ENCODE assay signal across 10 cellular contexts in the genomic region with DNA sequence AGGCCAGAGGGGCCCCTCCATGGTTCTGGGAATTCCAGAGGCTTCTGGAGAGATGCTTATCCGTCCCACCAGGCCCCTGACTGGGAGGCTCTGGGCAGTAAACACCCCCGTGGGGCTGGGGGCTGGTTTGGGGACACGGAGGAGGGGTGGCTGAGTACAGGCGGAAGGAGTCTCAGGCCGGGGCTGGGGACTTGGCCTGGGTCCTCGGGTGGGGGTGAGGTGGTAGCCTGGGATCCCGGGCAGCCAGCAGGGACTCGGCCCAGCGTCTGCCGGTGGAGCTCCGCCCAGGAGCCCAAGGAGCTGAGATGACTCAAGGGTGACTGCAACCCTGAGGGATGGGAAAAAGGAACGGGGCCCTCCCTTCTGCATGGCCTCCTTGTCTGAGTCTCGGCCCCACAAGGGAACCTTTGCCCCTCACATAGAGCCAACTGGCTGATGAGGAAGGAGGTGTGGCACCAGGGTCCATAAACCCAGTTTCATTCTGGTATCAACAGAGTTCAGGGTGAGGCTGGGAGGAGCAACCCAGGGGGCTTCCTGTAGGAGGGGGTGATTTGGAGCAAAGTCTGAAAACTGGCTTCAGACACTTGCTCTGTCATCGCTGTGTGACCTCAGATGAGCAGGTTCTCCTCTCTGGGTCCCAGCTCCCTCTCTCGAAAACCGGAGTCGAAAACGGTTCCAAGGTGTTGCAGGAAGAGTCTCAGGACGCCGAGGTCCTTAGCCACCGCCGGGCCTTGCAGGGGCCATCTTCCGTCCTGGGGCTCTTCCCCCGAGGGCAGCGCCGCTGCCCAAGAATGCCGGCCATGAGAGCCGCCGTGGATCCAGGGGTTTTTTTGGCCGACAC. TPM values are rescaled to one million over a fixed set of nuclear protein-coding genes. Genes with fewer than 3 reads are reported as not detected.
DNase-seq lines count a peak whose midpoint lies in the region; ATAC-seq, FAIRE-seq and TF ChIP-seq lines count a peak whose summit lies in the region.
"Had no signal": no experiment of that assay in that cellular context is flagged by ENCODE, and none has a peak within 500 bp of the region (broad histone marks: within the 10 kb centered on the region; RNA-seq: fewer than 3 reads in every experiment).

No MANE protein-coding gene starts in this region.

- no peaks in the 10 kb centered on the region for H3K9me3 Mint-ChIP-seq in activated T-cell treated with anti-CD3 and anti-CD28 coated beads, Interleukin-2, amount 50 U/mL, for 24 hours

- H3K27ac ChIP-seq in mammary epithelial cell (ENCODE audit: insufficient read depth, low read depth, low read length): peak overlapping the region; percentile 52
- no peak overlapping the region for H3K27ac ChIP-seq in HepG2 (ENCODE audit: extremely low read length, insufficient read depth, low read length)

- H3K4me1 ChIP-seq in mammary epithelial cell (ENCODE audit: insufficient read depth, low read length) (peaks cover 23% of the 10 kb centered on the region), HepG2 (ENCODE audit: insufficient read depth, low read length) (peaks cover 45% of the 10 kb centered on the region)

- CTCF ChIA-PET in AG04449 (lab: Yijun Ruan, JAX) (interaction anchor here (0.9 to 2.1 kb wide), 2 partner anchors 18 to 85 kb away, joined by 3 to 11 read pairs; no protein-coding TSS in a partner anchor), mammary epithelial cell (lab: Charles Lee; ENCODE audit: low non-redundant PET) (no interaction called here), HepG2 (lab: Yijun Ruan, JAX; ENCODE audit: low intra/inter-chr PET ratio, low total read pairs) (no interaction called here)

- no peaks in the 10 kb centered on the region for H3K4me1 Mint-ChIP-seq in activated T-cell treated with anti-CD3 and anti-CD28 coated beads, Interleukin-2, amount 50 U/mL, for 24 hours (ENCODE audit: low read depth)

- H4K20me1 ChIP-seq in mammary epithelial cell (ENCODE audit: insufficient read depth, low read length): no peaks in the 10 kb centered on the region
- no peaks in the 10 kb centered on the region for H4K20me1 ChIP-seq in HepG2 (ENCODE audit: insufficient read depth, low read length)

- H3K36me3 ChIP-seq in mammary epithelial cell (ENCODE audit: insufficient read depth, low read length): no peaks in the 10 kb centered on the region
- no peaks in the 10 kb centered on the region; a peak in 1 of 5 replicates for H3K36me3 ChIP-seq in HepG2 (replicated peaks in 1 of 2; ENCODE audit: control insufficient read depth in 1 of 2, insufficient read depth in 2 of 2, low read length in 2 of 2)

- H3K36me3 Mint-ChIP-seq in activated T-cell treated with anti-CD3 and anti-CD28 coated beads, Interleukin-2, amount 50 U/mL, for 24 hours (ENCODE audit: low read depth): no peaks in the 10 kb centered on the region

- H3K9ac ChIP-seq in mammary epithelial cell (ENCODE audit: insufficient read depth, low read length): peak overlapping the region; percentile 40
- H3K9ac ChIP-seq in HepG2 (ENCODE audit: insufficient read depth, low read depth, low read length): no peak overlapping the region

- WGBS in mammary epithelial cell (ENCODE audit: low coverage, missing lambda C conversion rate): 88% methylated on average over 18 of the region's 30 CpGs
- 12% methylated on average over 16 of the region's 30 CpGs for WGBS in HepG2 (ENCODE audit: low lambda C conversion rate)

- TF ChIP-seq RAD21 in HepG2 (CRISPR knock-in tag; IDR thresholded peaks at IDR 0.05): no peak

- H3K27ac Mint-ChIP-seq in activated T-cell treated with anti-CD3 and anti-CD28 coated beads, Interleukin-2, amount 50 U/mL, for 24 hours: no peak overlapping the region

- H3K4me3 ChIP-seq in AG04449 (ENCODE audit: low read depth, low read length) (no peak overlapping the region), mammary epithelial cell (replicated peaks in 1 of 3; ENCODE audit: insufficient read depth in 1 of 3, low read depth in 2 of 3, low read length in 3 of 3) (peak overlapping the region; percentile 49 to 58 (median 52)), HepG2 (replicated peaks in 1 of 3; ENCODE audit: insufficient read depth in 1 of 3, low read depth in 2 of 3, low read length in 3 of 3) (peak overlapping the region; percentile 34 to 52 (median 51))

- intact Hi-C loops in mammary epithelial cell (cut with micrococcal nuclease): no loop called here
- intact Hi-C loops in HepG2 (cut with micrococcal nuclease; ENCODE audit: unreplicated experiment): loop anchor here (2.0 kb wide), 1 partner anchor 13 kb away; no protein-coding TSS in a partner anchor

- in situ Hi-C loops in mammary epithelial cell (cut with MboI; ENCODE audit: low sequenced_read_pairs in 2 of 2): no loop called here
- in situ Hi-C loops in HepG2 (cut with HindIII; ENCODE audit: extremely low pct_ligation_motif_present, low pct_unique_long_range_greater_than_20kb): no loop called here
- in situ Hi-C loops in GM13976 (cut with MboI; ENCODE audit: low sequenced_read_pairs, unreplicated experiment): no loop called here

- no peak for FAIRE-seq in HepG2 (lab: Jason Lieb, UNC)
- no peak for FAIRE-seq in GM12892 (lab: Jason Lieb, UNC)

- no peak overlapping the region for H3K4me3 Mint-ChIP-seq in activated T-cell treated with anti-CD3 and anti-CD28 coated beads, Interleukin-2, amount 50 U/mL, for 24 hours

- dilution Hi-C loops in mammary epithelial cell (cut with HindIII; ENCODE audit: low sequenced_read_pairs): no loop called here

- H3K27me3 Mint-ChIP-seq in activated T-cell treated with anti-CD3 and anti-CD28 coated beads, Interleukin-2, amount 50 U/mL, for 24 hours: peaks cover 3% of the 10 kb centered on the region

- H3K79me2 ChIP-seq in mammary epithelial cell (ENCODE audit: insufficient read depth, low read length) (peaks cover 15% of the 10 kb centered on the region), HepG2 (ENCODE audit: insufficient read depth, low read length) (no peaks in the 10 kb centered on the region)

- H3K27me3 ChIP-seq in mammary epithelial cell (ENCODE audit: insufficient read depth, low read length) (no peaks in the 10 kb centered on the region), HepG2 (ENCODE audit: control insufficient read depth in 1 of 2, insufficient read depth in 2 of 2, low read length in 2 of 2) (no peaks in the 10 kb centered on the region)

- DNase-seq in AG04449 (ENCODE audit: low read depth, low spot score) (peak; percentile 14), LoVo (ENCODE audit: low spot score) (peak; percentile 94), mammary epithelial cell (peak; percentile 79), HepG2 (ENCODE audit: low spot score) (peak; percentile 53), GM13976 (ENCODE audit: low spot score) (no peak), GM12892 (ENCODE audit: insufficient read length) (no peak)
- no peak for DNase-seq in activated T-cell treated with anti-CD3 and anti-CD28 coated beads, Interleukin-2, amount 50 U/mL, for 24 hours
- no peak for DNase-seq in NK-92 treated with Interleukin-12 subunit alpha and Interleukin-12 subunit beta, amount 100 ng/mL, for 24 hours (lab: John Stamatoyannopoulos, UW)
- DNase-seq: T-helper 2 cell had no signal

- peaks cover 8% of the 10 kb centered on the region for H3K9me3 ChIP-seq in mammary epithelial cell (replicated peaks; ENCODE audit: insufficient read depth, low read length)
- no peaks in the 10 kb centered on the region for H3K9me3 ChIP-seq in HepG2 (ENCODE audit: low read length)

- POLR2A ChIA-PET in AG04449 (lab: Yijun Ruan, JAX): interaction anchor here (1.5 kb wide), 1 partner anchor 27 kb away, joined by 7 read pairs; no protein-coding TSS in a partner anchor
- POLR2A ChIA-PET in HepG2 (lab: Yijun Ruan, JAX): interaction anchor here (0.5 to 5.2 kb wide), 10 partner anchors 12 to 274 kb away, joined by 3 to 81 read pairs (median 6); partner anchors contain the start of genes PALM and RNF126

- BruUV-seq in mammary epithelial cell (replicated peaks; lab: Mats Ljungman, UMichigan) (no TSS peak), HepG2 (replicated peaks; lab: Mats Ljungman, UMichigan) (no TSS peak)

- H2AFZ ChIP-seq in mammary epithelial cell (ENCODE audit: low read depth, low read length) (peak overlapping the region; percentile 76), HepG2 (ENCODE audit: low read length) (no peak overlapping the region)

- H3K4me2 ChIP-seq in mammary epithelial cell (ENCODE audit: insufficient read depth, low read depth, low read length): peak overlapping the region; percentile 76
- H3K4me2 ChIP-seq in HepG2 (ENCODE audit: low read depth, low read length): peak overlapping the region; percentile 81

- TF ChIP-seq EP300 in HepG2 (IDR thresholded peaks at IDR 0.05; ENCODE audit: low read depth in 2 of 2, low read length in 2 of 2): no peak
- TF ChIP-seq EP300 in HepG2 (CRISPR knock-in tag; IDR thresholded peaks at IDR 0.05; ENCODE audit: borderline replicate concordance): no peak

- TF ChIP-seq POLR2A in HepG2 (IDR thresholded peaks at IDR 0.05; ENCODE audit: insufficient read depth in 1 of 2, low read depth in 2 of 2, low read length in 2 of 2) (no peak), GM12892 (IDR thresholded peaks at IDR 0.05; ENCODE audit: low read depth, low read length) (no peak)

- no peak for TF ChIP-seq CTCF in AG04449 (IDR thresholded peaks at IDR 0.05; ENCODE audit: insufficient read depth, low read length, missing control alignments)
- no peak for TF ChIP-seq CTCF in mammary epithelial cell (conservative IDR thresholded peaks at IDR 0.05 in 1 of 2, IDR thresholded peaks at IDR 0.05 in 1 of 2; ENCODE audit: extremely low read depth in 1 of 2, insufficient read depth in 1 of 2, low read depth in 1 of 2, low read length in 2 of 2)
- no peak for TF ChIP-seq CTCF in HepG2 (CRISPR knock-in tag; IDR thresholded peaks at IDR 0.05)
- no peak for TF ChIP-seq CTCF in GM13976 (IDR thresholded peaks at IDR 0.05; ENCODE audit: borderline replicate concordance, control extremely low read depth, extremely low read depth, insufficient read depth, missing control alignments)

- peak; percentile 6; the same call in 1 of the 3 replicates for ATAC-seq in HepG2

RNA-seq across cellular contexts. Expression of gene MISP, which starts 0.8 kb away (rescaled TPM):
- total RNA-seq in mammary epithelial cell (10 to 100 TPM; 15.3 to 21.0 TPM), HepG2 (2016; rRNA removed; fragmentation: Illumina TruSeq; extraction: Trizol) (1.1 and 1.3 TPM in 2 replicates)
- polyA plus RNA-seq in mammary epithelial cell (13.8 TPM), HepG2 (2011; rRNA removed) (0.67 and 0.71 TPM in 2 replicates)
- polyA minus RNA-seq in mammary epithelial cell: 8.1 TPM
- total RNA-seq in HepG2 (2016; cell fraction: cytosol; rRNA removed; fragmentation: Illumina TruSeq; extraction: Trizol; ENCODE audit: low read depth): 0.30 and 0.35 TPM in 2 replicates
- 0.77 and 1.3 TPM in 2 replicates for total RNA-seq in HepG2 (2016; cell fraction: insoluble cytoplasmic fraction; rRNA removed; fragmentation: Illumina TruSeq; extraction: Trizol)
- total RNA-seq in HepG2 (2016; cell fraction: membrane; rRNA removed; fragmentation: Illumina TruSeq; extraction: Trizol): 0.77 and 0.96 TPM in 2 replicates
- 0.78 and 0.99 TPM in 2 replicates for total RNA-seq in HepG2 (2016; cell fraction: nucleus; rRNA removed; fragmentation: Illumina TruSeq; extraction: Trizol)
- polyA plus RNA-seq in HepG2 (2011; cell fraction: cytosol; rRNA removed): 0.53 and 0.71 TPM in 2 replicates
- polyA plus RNA-seq in HepG2 (2011; cell fraction: nucleus; rRNA removed): 0.81 and 0.85 TPM in 2 replicates
- polyA plus RNA-seq in HepG2 (2012): 2.1 and 3.1 TPM in 2 replicates
- polyA plus RNA-seq in HepG2 (2016; cell fraction: cytosol; fragmentation: Illumina TruSeq; extraction: Trizol; ENCODE audit: low read depth): 0.23 and 0.32 TPM in 2 replicates
- polyA plus RNA-seq in HepG2 (2016; cell fraction: insoluble cytoplasmic fraction; fragmentation: Illumina TruSeq; extraction: Trizol; ENCODE audit: low read depth): 1.2 and 1.5 TPM in 2 replicates
- polyA plus RNA-seq in HepG2 (2016; cell fraction: membrane; fragmentation: Illumina TruSeq; extraction: Trizol; ENCODE audit: low read depth): 0.40 and 0.79 TPM in 2 replicates
- 1.2 and 1.6 TPM in 2 replicates for polyA plus RNA-seq in HepG2 (2016; cell fraction: nucleus; fragmentation: Illumina TruSeq; extraction: Trizol; ENCODE audit: insufficient read depth, low read depth)
- 1.2 and 37.0 TPM in 2 replicates for polyA minus RNA-seq in HepG2 (2011; rRNA and poly(A)+ RNA removed; ENCODE audit: low replicate concordance)
- 0.62 and 0.99 TPM in 2 replicates for polyA minus RNA-seq in HepG2 (2011; cell fraction: cytosol; rRNA and poly(A)+ RNA removed)
- 0.37 and 0.39 TPM in 2 replicates for polyA minus RNA-seq in HepG2 (2011; cell fraction: nucleus; rRNA and poly(A)+ RNA removed)
- polyA plus RNA-seq in GM12892 (2012; ENCODE audit: missing spikeins): not detected

RNA-seq across cellular contexts. Expression of gene PALM, which starts 43.0 kb away (rescaled TPM):
- total RNA-seq in mammary epithelial cell (1 to 10 TPM in 1 of 2 donors, under 1 TPM in 1; 0.33 to 1.0 TPM), HepG2 (2016; rRNA removed; fragmentation: Illumina TruSeq; extraction: Trizol) (9.7 and 10.8 TPM in 2 replicates)
- polyA plus RNA-seq in mammary epithelial cell (not detected), HepG2 (2011; rRNA removed) (4.0 and 5.4 TPM in 2 replicates)
- not detected for polyA minus RNA-seq in mammary epithelial cell
- total RNA-seq in HepG2 (2016; cell fraction: cytosol; rRNA removed; fragmentation: Illumina TruSeq; extraction: Trizol; ENCODE audit: low read depth): 8.3 and 10.1 TPM in 2 replicates
- 6.4 and 11.8 TPM in 2 replicates for total RNA-seq in HepG2 (2016; cell fraction: insoluble cytoplasmic fraction; rRNA removed; fragmentation: Illumina TruSeq; extraction: Trizol)
- total RNA-seq in HepG2 (2016; cell fraction: membrane; rRNA removed; fragmentation: Illumina TruSeq; extraction: Trizol): 16.6 and 19.9 TPM in 2 replicates
- 6.7 and 6.9 TPM in 2 replicates for total RNA-seq in HepG2 (2016; cell fraction: nucleus; rRNA removed; fragmentation: Illumina TruSeq; extraction: Trizol)
- polyA plus RNA-seq in HepG2 (2011; cell fraction: cytosol; rRNA removed): 3.7 and 4.7 TPM in 2 replicates
- polyA plus RNA-seq in HepG2 (2011; cell fraction: nucleus; rRNA removed): 6.0 and 7.8 TPM in 2 replicates
- polyA plus RNA-seq in HepG2 (2012): 12.4 and 19.1 TPM in 2 replicates
- polyA plus RNA-seq in HepG2 (2016; cell fraction: cytosol; fragmentation: Illumina TruSeq; extraction: Trizol; ENCODE audit: low read depth): 9.4 and 11.9 TPM in 2 replicates
- 15.1 and 19.3 TPM in 2 replicates for polyA plus RNA-seq in HepG2 (2016; cell fraction: insoluble cytoplasmic fraction; fragmentation: Illumina TruSeq; extraction: Trizol; ENCODE audit: low read depth)
- polyA plus RNA-seq in HepG2 (2016; cell fraction: membrane; fragmentation: Illumina TruSeq; extraction: Trizol; ENCODE audit: low read depth): 19.1 and 21.1 TPM in 2 replicates
- 18.9 and 19.6 TPM in 2 replicates for polyA plus RNA-seq in HepG2 (2016; cell fraction: nucleus; fragmentation: Illumina TruSeq; extraction: Trizol; ENCODE audit: insufficient read depth, low read depth)
- 1.1 and 5.2 TPM in 2 replicates for polyA minus RNA-seq in HepG2 (2011; rRNA and poly(A)+ RNA removed; ENCODE audit: low replicate concordance)
- 5.4 and 5.6 TPM in 2 replicates for polyA minus RNA-seq in HepG2 (2011; cell fraction: cytosol; rRNA and poly(A)+ RNA removed)
- 2.2 TPM in 2 replicates for polyA minus RNA-seq in HepG2 (2011; cell fraction: nucleus; rRNA and poly(A)+ RNA removed)
- 0.49 TPM for polyA plus RNA-seq in GM12892 (2012; ENCODE audit: missing spikeins)

RNA-seq across cellular contexts. Expression of gene PTBP1, which starts 45.5 kb away (rescaled TPM):
- total RNA-seq in mammary epithelial cell: 100 to 1,000 TPM in 1 of 2 donors, 10 to 100 TPM in 1; 88.9 to 383 TPM
- polyA plus RNA-seq in mammary epithelial cell: 214 TPM
- polyA minus RNA-seq in mammary epithelial cell: 178 TPM
- total RNA-seq in HepG2 (2016; rRNA removed; fragmentation: Illumina TruSeq; extraction: Trizol): 188 and 195 TPM in 2 replicates
- 49.8 and 51.1 TPM in 2 replicates for total RNA-seq in HepG2 (2016; cell fraction: cytosol; rRNA removed; fragmentation: Illumina TruSeq; extraction: Trizol; ENCODE audit: low read depth)
- total RNA-seq in HepG2 (2016; cell fraction: insoluble cytoplasmic fraction; rRNA removed; fragmentation: Illumina TruSeq; extraction: Trizol): 161 and 198 TPM in 2 replicates
- total RNA-seq in HepG2 (2016; cell fraction: membrane; rRNA removed; fragmentation: Illumina TruSeq; extraction: Trizol): 106 and 109 TPM in 2 replicates
- total RNA-seq in HepG2 (2016; cell fraction: nucleus; rRNA removed; fragmentation: Illumina TruSeq; extraction: Trizol): 117 and 125 TPM in 2 replicates
- polyA plus RNA-seq in HepG2 (2011; rRNA removed): 288 and 314 TPM in 2 replicates
- 80.5 and 107 TPM in 2 replicates for polyA plus RNA-seq in HepG2 (2011; cell fraction: cytosol; rRNA removed)
- polyA plus RNA-seq in HepG2 (2011; cell fraction: nucleus; rRNA removed): 339 and 475 TPM in 2 replicates
- polyA plus RNA-seq in HepG2 (2012): 291 and 347 TPM in 2 replicates
- 51.1 and 55.1 TPM in 2 replicates for polyA plus RNA-seq in HepG2 (2016; cell fraction: cytosol; fragmentation: Illumina TruSeq; extraction: Trizol; ENCODE audit: low read depth)
- 208 and 235 TPM in 2 replicates for polyA plus RNA-seq in HepG2 (2016; cell fraction: insoluble cytoplasmic fraction; fragmentation: Illumina TruSeq; extraction: Trizol; ENCODE audit: low read depth)
- polyA plus RNA-seq in HepG2 (2016; cell fraction: membrane; fragmentation: Illumina TruSeq; extraction: Trizol; ENCODE audit: low read depth): 112 TPM in 2 replicates
- 264 and 280 TPM in 2 replicates for polyA plus RNA-seq in HepG2 (2016; cell fraction: nucleus; fragmentation: Illumina TruSeq; extraction: Trizol; ENCODE audit: insufficient read depth, low read depth)
- polyA minus RNA-seq in HepG2 (2011; rRNA and poly(A)+ RNA removed; ENCODE audit: low replicate concordance): 302 and 434 TPM in 2 replicates
- polyA minus RNA-seq in HepG2 (2011; cell fraction: cytosol; rRNA and poly(A)+ RNA removed): 155 and 182 TPM in 2 replicates
- 142 and 164 TPM in 2 replicates for polyA minus RNA-seq in HepG2 (2011; cell fraction: nucleus; rRNA and poly(A)+ RNA removed)
- 115 TPM for polyA plus RNA-seq in GM12892 (2012; ENCODE audit: missing spikeins)

RNA-seq across cellular contexts. Expression of gene PRSS57, which starts 56.5 kb away (rescaled TPM):
- total RNA-seq in mammary epithelial cell (not detected), HepG2 (2016; rRNA removed; fragmentation: Illumina TruSeq; extraction: Trizol) (not detected in 2 replicates)
- polyA plus RNA-seq in mammary epithelial cell (not detected), HepG2 (2011; rRNA removed) (0.12 and 0.20 TPM in 2 replicates)
- not detected for polyA minus RNA-seq in mammary epithelial cell
- total RNA-seq in HepG2 (2016; cell fraction: cytosol; rRNA removed; fragmentation: Illumina TruSeq; extraction: Trizol; ENCODE audit: low read depth): not detected in 2 replicates
- total RNA-seq in HepG2 (2016; cell fraction: insoluble cytoplasmic fraction; rRNA removed; fragmentation: Illumina TruSeq; extraction: Trizol): not detected in 2 replicates
- not detected in 2 replicates for total RNA-seq in HepG2 (2016; cell fraction: membrane; rRNA removed; fragmentation: Illumina TruSeq; extraction: Trizol)
- total RNA-seq in HepG2 (2016; cell fraction: nucleus; rRNA removed; fragmentation: Illumina TruSeq; extraction: Trizol): not detected in 2 replicates
- 0.10 and 0.20 TPM in 2 replicates for polyA plus RNA-seq in HepG2 (2011; cell fraction: cytosol; rRNA removed)
- not detected in 2 replicates for polyA plus RNA-seq in HepG2 (2011; cell fraction: nucleus; rRNA removed)
- 0.13 and 0.16 TPM in 2 replicates for polyA plus RNA-seq in HepG2 (2012)
- not detected in 2 replicates for polyA plus RNA-seq in HepG2 (2016; cell fraction: cytosol; fragmentation: Illumina TruSeq; extraction: Trizol; ENCODE audit: low read depth)
- not detected in 2 replicates for polyA plus RNA-seq in HepG2 (2016; cell fraction: insoluble cytoplasmic fraction; fragmentation: Illumina TruSeq; extraction: Trizol; ENCODE audit: low read depth)
- polyA plus RNA-seq in HepG2 (2016; cell fraction: membrane; fragmentation: Illumina TruSeq; extraction: Trizol; ENCODE audit: low read depth): not detected in 2 replicates
- polyA plus RNA-seq in HepG2 (2016; cell fraction: nucleus; fragmentation: Illumina TruSeq; extraction: Trizol; ENCODE audit: insufficient read depth, low read depth): not detected in 2 replicates
- polyA minus RNA-seq in HepG2 (2011; rRNA and poly(A)+ RNA removed; ENCODE audit: low replicate concordance): not detected in 2 replicates
- not detected in 2 replicates for polyA minus RNA-seq in HepG2 (2011; cell fraction: cytosol; rRNA and poly(A)+ RNA removed)
- polyA minus RNA-seq in HepG2 (2011; cell fraction: nucleus; rRNA and poly(A)+ RNA removed): not detected in 2 replicates
- polyA plus RNA-seq in GM12892 (2012; ENCODE audit: missing spikeins): not detected
- total RNA-seq: mesenteric fat pad had no signal

Comparison
In these comparisons a context has a peak if more than half of its experiments do, and no peak if none do; other contexts are left out.
1. DNase-seq: peak in AG04449 (single experiment), LoVo (single experiment), mammary epithelial cell (single experiment) and HepG2 (single experiment); none in GM13976 (single experiment), GM12892 (single experiment), activated T-cell treated with anti-CD3 and anti-CD28 coated beads, Interleukin-2, amount 50 U/mL, for 24 hours (single experiment) and NK-92 treated with Interleukin-12 subunit alpha and Interleukin-12 subunit beta, amount 100 ng/mL, for 24 hours (single experiment).